ENCODE assay signal across 16 cellular contexts in genomic region chr19:412356-413355, GRCh38. TPM values are rescaled to one million over a fixed set of nuclear protein-coding genes. Genes with fewer than 3 reads are reported as not detected.
A peak's percentile ranks its signal among the peaks of the same experiment; 100 is the strongest.
DNase-seq lines count a peak whose midpoint lies in the region; ATAC-seq and TF ChIP-seq lines count a peak whose summit lies in the region.
"Had no signal": no experiment of that assay in that cellular context is flagged by ENCODE, and none has a peak within 500 bp of the region (broad histone marks: within the 10 kb centered on the region; RNA-seq: fewer than 3 reads in every experiment).

No MANE protein-coding gene starts in this region.

- no peak overlapping the region for H3K4me3 Mint-ChIP-seq in nephron progenitor cell
- H3K4me3 Mint-ChIP-seq: activated T-cell treated with anti-CD3 and anti-CD28 coated beads, Interleukin-2, amount 50 U/mL, for 72 hours; CD4-positive, CD25-positive, alpha-beta regulatory T cell had no signal

- H3K4me1 ChIP-seq in foreskin keratinocyte, result no peaks in the 10 kb centered on the region

- peaks cover 6% of the 10 kb centered on the region for H3K9me3 Mint-ChIP-seq in nephron progenitor cell
- H3K9me3 Mint-ChIP-seq: activated T-cell treated with anti-CD3 and anti-CD28 coated beads, Interleukin-2, amount 50 U/mL, for 72 hours had no signal

- no peak overlapping the region for H3K27ac Mint-ChIP-seq in nephron progenitor cell
- H3K27ac Mint-ChIP-seq: activated T-cell treated with anti-CD3 and anti-CD28 coated beads, Interleukin-2, amount 50 U/mL, for 72 hours; CD4-positive, CD25-positive, alpha-beta regulatory T cell had no signal

- peaks cover 28% of the 10 kb centered on the region for H3K27me3 ChIP-seq in foreskin keratinocyte

- ATAC-seq in foreskin keratinocyte, result no peak
- ATAC-seq: activated T-cell treated with anti-CD3 and anti-CD28 coated beads, Interleukin-2, amount 50 U/mL, for 72 hours had no signal

- H3K36me3 Mint-ChIP-seq in nephron progenitor cell (ENCODE audit: low read depth), result no peaks in the 10 kb centered on the region
- H3K36me3 Mint-ChIP-seq: CD4-positive, CD25-positive, alpha-beta regulatory T cell had no signal

- peaks cover 11% of the 10 kb centered on the region for H3K27me3 Mint-ChIP-seq in nephron progenitor cell (ENCODE audit: low read depth, poor library complexity)

- H3K4me1 Mint-ChIP-seq in nephron progenitor cell, result peaks cover 19% of the 10 kb centered on the region

- DNase-seq in DMS153 (lab: John Stamatoyannopoulos, UW), result peak; percentile 20
- DNase-seq in DMS153 treated with DMSO at 0.1 percent for 48 hours (lab: John Stamatoyannopoulos, UW; ENCODE audit: unreplicated experiment), result no peak
- DNase-seq in NCI-H2196 (lab: John Stamatoyannopoulos, UW; ENCODE audit: unreplicated experiment), result peak; percentile 26
- no peak for DNase-seq in foreskin keratinocyte
- DNase-seq in nephron progenitor cell, result peak; percentile 54
- no peak for DNase-seq in activated CD8-positive, alpha-beta memory T cell treated with anti-CD3 and anti-CD28 coated beads, Interleukin-2, amount 50 U/mL, for 48 hours
- no peak for DNase-seq in activated T-cell treated with anti-CD3 and anti-CD28 coated beads for 4 hours
- no peak for DNase-seq in central memory CD4-positive, alpha-beta T cell
- DNase-seq: activated CD4-positive, alpha-beta T cell treated with anti-CD3 and anti-CD28 coated beads, Interleukin-2, amount 50 U/mL, for 4 hours; activated T-cell treated with anti-CD3 and anti-CD28 coated beads, Interleukin-2, amount 50 U/mL, for 72 hours; CD4-positive, CD25-positive, alpha-beta regulatory T cell; Kasumi-1; kidney glomerular epithelial cell; NCI-H1436; SHP77; T-helper 9 cell had no signal

- TF ChIP-seq CTCF in foreskin keratinocyte (conservative IDR thresholded peaks at IDR 0.05) (peak; percentile 6), nephron progenitor cell (IDR thresholded peaks at IDR 0.05) (no peak)

- no peak overlapping the region for H3K27ac ChIP-seq in foreskin keratinocyte

RNA-seq across cellular contexts. Expression of gene C2CD4C, which starts 3.7 kb away (rescaled TPM):
- 4.3 and 5.2 TPM in 2 replicates for total RNA-seq in foreskin keratinocyte
- 4.0 and 5.5 TPM in 2 replicates for polyA plus RNA-seq in foreskin keratinocyte
- total RNA-seq: CD4-positive, CD25-positive, alpha-beta regulatory T cell had no signal
- polyA plus RNA-seq: CD4-positive, CD25-positive, alpha-beta regulatory T cell had no signal

RNA-seq across cellular contexts. Expression of gene SHC2, which starts 48.2 kb away (rescaled TPM):
- total RNA-seq in foreskin keratinocyte, result 0.42 and 0.54 TPM in 2 replicates
- 0.38 and 0.41 TPM in 2 replicates for polyA plus RNA-seq in foreskin keratinocyte
- total RNA-seq: CD4-positive, CD25-positive, alpha-beta regulatory T cell had no signal
- polyA plus RNA-seq: CD4-positive, CD25-positive, alpha-beta regulatory T cell had no signal

Comparison
In these comparisons a context has a peak if more than half of its experiments do, and no peak if none do; other contexts are left out.
1. DNase-seq: peak in DMS153 (single experiment), NCI-H2196 (single experiment) and nephron progenitor cell (single experiment); none in DMS153 treated with DMSO at 0.1 percent for 48 hours (single experiment), foreskin keratinocyte (0 of 2), activated CD8-positive, alpha-beta memory T cell treated with anti-CD3 and anti-CD28 coated beads, Interleukin-2, amount 50 U/mL, for 48 hours (single experiment), activated T-cell treated with anti-CD3 and anti-CD28 coated beads for 4 hours (single experiment) and central memory CD4-positive, alpha-beta T cell (single experiment).